ENCODE assay signal across 11 cellular contexts in genomic region chr4:26731342-26731741, GRCh38.
DNase-seq lines count a peak whose midpoint lies in the region; ATAC-seq, FAIRE-seq and TF ChIP-seq lines count a peak whose summit lies in the region.
"Had no signal": no experiment of that assay in that cellular context is flagged by ENCODE, and none has a peak within 500 bp of the region (broad histone marks: within the 10 kb centered on the region; RNA-seq: fewer than 3 reads in every experiment).

No MANE protein-coding gene starts in this region.

- intact Hi-C loops in Caco-2 (cut with micrococcal nuclease; ENCODE audit: unreplicated experiment): no loop called here

- no peak overlapping the region for H3K27ac Mint-ChIP-seq in Caco-2 (ENCODE audit: unreplicated experiment)
- H3K27ac Mint-ChIP-seq: activated CD4-positive, alpha-beta T cell treated with anti-CD3 and anti-CD28 coated beads, Interleukin-2, amount 10 ng/mL, durations not matched to agents 24 days and 14 days had no signal

- H3K9me3 ChIP-seq in Caco-2: no peaks in the 10 kb centered on the region
- H3K9me3 ChIP-seq: body of pancreas had no signal

- ATAC-seq in GM18858 (IDR thresholded peaks at IDR 0.05; ENCODE audit: unreplicated experiment) (peak; percentile 92), GM21381 (IDR thresholded peaks at IDR 0.05; ENCODE audit: unreplicated experiment) (peak; percentile 91), HG03095 (IDR thresholded peaks at IDR 0.05; ENCODE audit: unreplicated experiment) (peak; percentile 80), esophagus mucosa (peak; percentile 26)
- ATAC-seq: body of pancreas had no signal

- H3K9me3 Mint-ChIP-seq in Caco-2 (ENCODE audit: unreplicated experiment): no peaks in the 10 kb centered on the region
- H3K9me3 Mint-ChIP-seq: activated CD4-positive, alpha-beta T cell treated with anti-CD3 and anti-CD28 coated beads, Interleukin-2, amount 10 ng/mL, durations not matched to agents 24 days and 14 days had no signal

- peaks cover 10% of the 10 kb centered on the region for H3K36me3 Mint-ChIP-seq in Caco-2 (ENCODE audit: insufficient read depth, unreplicated experiment)

- CTCF ChIA-PET in Caco-2 (lab: Charles Lee): no interaction called here

- H3K36me3 ChIP-seq in Caco-2 (ENCODE audit: control insufficient read depth, insufficient read depth, low read length): no peaks in the 10 kb centered on the region

- H3K4me3 ChIP-seq in Caco-2 (ENCODE audit: low read depth, low read length): no peak overlapping the region
- H3K4me3 ChIP-seq: body of pancreas had no signal

- BruUV-seq in Caco-2 (replicated peaks; lab: Mats Ljungman, UMichigan): no TSS peak

- FAIRE-seq in D721Med (lab: Jason Lieb, UNC): no peak

- peaks cover 9% of the 10 kb centered on the region for H3K4me1 Mint-ChIP-seq in Caco-2 (ENCODE audit: low read depth, unreplicated experiment)

- POLR2A ChIA-PET in Caco-2 (lab: Charles Lee): no interaction called here

- DNase-seq in D721Med (ENCODE audit: insufficient read length, low spot score): no peak
- no peak for DNase-seq in hippocampal formation (lab: John Stamatoyannopoulos, UW)
- no peak for DNase-seq in Caco-2
- no peak for DNase-seq in EL
- DNase-seq: activated CD4-positive, alpha-beta T cell treated with anti-CD3 and anti-CD28 coated beads, Interleukin-2, amount 10 ng/mL, durations not matched to agents 24 days and 14 days; body of pancreas; DND-41 had no signal

- no peak overlapping the region for H3K4me3 Mint-ChIP-seq in Caco-2 (ENCODE audit: unreplicated experiment)
- H3K4me3 Mint-ChIP-seq: activated CD4-positive, alpha-beta T cell treated with anti-CD3 and anti-CD28 coated beads, Interleukin-2, amount 10 ng/mL, durations not matched to agents 24 days and 14 days had no signal

- no peaks in the 10 kb centered on the region for H3K27me3 ChIP-seq in Caco-2 (replicated peaks; ENCODE audit: control insufficient read depth, insufficient read depth, low read length)
- H3K27me3 ChIP-seq: body of pancreas had no signal

- peaks cover 18% of the 10 kb centered on the region for H3K4me1 ChIP-seq in Caco-2
- H3K4me1 ChIP-seq: body of pancreas had no signal

- TF ChIP-seq CTCF in D721Med (IDR thresholded peaks at IDR 0.05; ENCODE audit: insufficient read depth, missing control alignments): no peak
- no peak for TF ChIP-seq CTCF in Caco-2 (IDR thresholded peaks at IDR 0.05; ENCODE audit: insufficient read depth in 1 of 2, low read depth in 1 of 2, low read length in 1 of 2, severe bottlenecking in 1 of 2, unreplicated experiment in 1 of 2)

- H3K27me3 Mint-ChIP-seq in Caco-2 (ENCODE audit: insufficient read depth, unreplicated experiment): no peaks in the 10 kb centered on the region

Comparison
In these comparisons a context has a peak if more than half of its experiments do, and no peak if none do; other contexts are left out.
1. ATAC-seq: peak in every context shown above with its lines; median percentile 92 in GM18858; 91 in GM21381; 80 in HG03095; 26 in esophagus mucosa.